Comparison of ENCODE assay signal across 1 cellular context in the genomic region with DNA sequence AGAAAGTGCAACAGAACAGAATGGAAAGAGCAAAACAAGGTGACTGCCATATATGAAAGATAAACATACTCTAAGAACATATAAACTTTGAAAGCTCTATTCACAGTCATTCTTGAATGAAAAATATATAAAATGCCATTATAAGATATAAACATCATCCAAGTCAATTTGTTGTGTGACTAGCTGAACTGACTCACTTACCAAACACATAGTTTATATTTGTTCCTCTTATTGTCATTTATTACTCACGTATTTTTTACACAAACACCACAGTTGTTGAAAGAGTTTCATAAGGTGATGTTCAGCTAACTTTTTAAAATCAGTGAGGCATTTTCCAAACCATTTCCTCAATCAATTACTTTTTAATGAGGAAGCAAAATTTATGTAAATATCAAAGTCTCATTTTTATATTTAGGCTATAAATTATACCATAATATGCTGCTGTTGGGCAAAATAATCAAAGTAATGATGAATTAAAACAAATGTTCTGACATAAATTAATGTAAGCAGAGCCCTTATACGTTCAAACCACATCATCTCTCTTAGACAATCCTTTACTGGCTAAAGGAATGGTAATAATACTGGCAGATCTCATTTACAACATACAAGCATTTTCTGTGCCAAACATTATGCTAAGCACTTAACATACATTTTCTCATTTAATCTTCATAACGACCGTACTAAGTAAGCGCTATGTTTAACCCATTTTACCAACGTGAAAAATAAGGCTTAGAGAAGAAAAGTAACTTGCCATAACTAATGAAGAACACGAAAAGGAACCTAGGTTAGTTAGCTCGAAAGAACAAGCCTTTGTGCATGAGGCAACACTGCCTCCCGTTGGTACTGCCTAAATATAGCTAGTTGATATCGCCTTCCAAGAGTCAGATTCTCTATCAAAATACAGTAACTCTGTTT.
TF ChIP-seq lines count a peak whose summit lies in the region.

No MANE protein-coding gene starts in this region.

TF ChIP-seq in GM12878, 131 proteins besides CTCF, POLR2A, EP300 and RAD21 (continued from another document):
- TF ChIP-seq, protein P1, sequence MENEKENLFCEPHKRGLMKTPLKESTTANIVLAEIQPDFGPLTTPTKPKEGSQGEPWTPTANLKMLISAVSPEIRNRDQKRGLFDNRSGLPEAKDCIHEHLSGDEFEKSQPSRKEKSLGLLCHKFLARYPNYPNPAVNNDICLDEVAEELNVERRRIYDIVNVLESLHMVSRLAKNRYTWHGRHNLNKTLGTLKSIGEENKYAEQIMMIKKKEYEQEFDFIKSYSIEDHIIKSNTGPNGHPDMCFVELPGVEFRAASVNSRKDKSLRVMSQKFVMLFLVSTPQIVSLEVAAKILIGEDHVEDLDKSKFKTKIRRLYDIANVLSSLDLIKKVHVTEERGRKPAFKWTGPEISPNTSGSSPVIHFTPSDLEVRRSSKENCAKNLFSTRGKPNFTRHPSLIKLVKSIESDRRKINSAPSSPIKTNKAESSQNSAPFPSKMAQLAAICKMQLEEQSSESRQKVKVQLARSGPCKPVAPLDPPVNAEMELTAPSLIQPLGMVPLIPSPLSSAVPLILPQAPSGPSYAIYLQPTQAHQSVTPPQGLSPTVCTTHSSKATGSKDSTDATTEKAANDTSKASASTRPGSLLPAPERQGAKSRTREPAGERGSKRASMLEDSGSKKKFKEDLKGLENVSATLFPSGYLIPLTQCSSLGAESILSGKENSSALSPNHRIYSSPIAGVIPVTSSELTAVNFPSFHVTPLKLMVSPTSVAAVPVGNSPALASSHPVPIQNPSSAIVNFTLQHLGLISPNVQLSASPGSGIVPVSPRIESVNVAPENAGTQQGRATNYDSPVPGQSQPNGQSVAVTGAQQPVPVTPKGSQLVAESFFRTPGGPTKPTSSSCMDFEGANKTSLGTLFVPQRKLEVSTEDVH (IDR thresholded peaks at IDR 0.05; ENCODE audit: low read depth, partially characterized antibody) = no peak
- TF ChIP-seq ZNF24 (IDR thresholded peaks at IDR 0.05) = 0 out of 2 replicates have a peak, but pooled peaks have one; percentile 11
- TF ChIP-seq SIN3A (IDR thresholded peaks at IDR 0.05; ENCODE audit: low read depth, low read length) = no peak
- TF ChIP-seq, protein P2, sequence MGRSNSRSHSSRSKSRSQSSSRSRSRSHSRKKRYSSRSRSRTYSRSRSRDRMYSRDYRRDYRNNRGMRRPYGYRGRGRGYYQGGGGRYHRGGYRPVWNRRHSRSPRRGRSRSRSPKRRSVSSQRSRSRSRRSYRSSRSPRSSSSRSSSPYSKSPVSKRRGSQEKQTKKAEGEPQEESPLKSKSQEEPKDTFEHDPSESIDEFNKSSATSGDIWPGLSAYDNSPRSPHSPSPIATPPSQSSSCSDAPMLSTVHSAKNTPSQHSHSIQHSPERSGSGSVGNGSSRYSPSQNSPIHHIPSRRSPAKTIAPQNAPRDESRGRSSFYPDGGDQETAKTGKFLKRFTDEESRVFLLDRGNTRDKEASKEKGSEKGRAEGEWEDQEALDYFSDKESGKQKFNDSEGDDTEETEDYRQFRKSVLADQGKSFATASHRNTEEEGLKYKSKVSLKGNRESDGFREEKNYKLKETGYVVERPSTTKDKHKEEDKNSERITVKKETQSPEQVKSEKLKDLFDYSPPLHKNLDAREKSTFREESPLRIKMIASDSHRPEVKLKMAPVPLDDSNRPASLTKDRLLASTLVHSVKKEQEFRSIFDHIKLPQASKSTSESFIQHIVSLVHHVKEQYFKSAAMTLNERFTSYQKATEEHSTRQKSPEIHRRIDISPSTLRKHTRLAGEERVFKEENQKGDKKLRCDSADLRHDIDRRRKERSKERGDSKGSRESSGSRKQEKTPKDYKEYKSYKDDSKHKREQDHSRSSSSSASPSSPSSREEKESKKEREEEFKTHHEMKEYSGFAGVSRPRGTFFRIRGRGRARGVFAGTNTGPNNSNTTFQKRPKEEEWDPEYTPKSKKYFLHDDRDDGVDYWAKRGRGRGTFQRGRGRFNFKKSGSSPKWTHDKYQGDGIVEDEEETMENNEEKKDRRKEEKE (IDR thresholded peaks at IDR 0.05) = no peak
- TF ChIP-seq, protein P3, sequence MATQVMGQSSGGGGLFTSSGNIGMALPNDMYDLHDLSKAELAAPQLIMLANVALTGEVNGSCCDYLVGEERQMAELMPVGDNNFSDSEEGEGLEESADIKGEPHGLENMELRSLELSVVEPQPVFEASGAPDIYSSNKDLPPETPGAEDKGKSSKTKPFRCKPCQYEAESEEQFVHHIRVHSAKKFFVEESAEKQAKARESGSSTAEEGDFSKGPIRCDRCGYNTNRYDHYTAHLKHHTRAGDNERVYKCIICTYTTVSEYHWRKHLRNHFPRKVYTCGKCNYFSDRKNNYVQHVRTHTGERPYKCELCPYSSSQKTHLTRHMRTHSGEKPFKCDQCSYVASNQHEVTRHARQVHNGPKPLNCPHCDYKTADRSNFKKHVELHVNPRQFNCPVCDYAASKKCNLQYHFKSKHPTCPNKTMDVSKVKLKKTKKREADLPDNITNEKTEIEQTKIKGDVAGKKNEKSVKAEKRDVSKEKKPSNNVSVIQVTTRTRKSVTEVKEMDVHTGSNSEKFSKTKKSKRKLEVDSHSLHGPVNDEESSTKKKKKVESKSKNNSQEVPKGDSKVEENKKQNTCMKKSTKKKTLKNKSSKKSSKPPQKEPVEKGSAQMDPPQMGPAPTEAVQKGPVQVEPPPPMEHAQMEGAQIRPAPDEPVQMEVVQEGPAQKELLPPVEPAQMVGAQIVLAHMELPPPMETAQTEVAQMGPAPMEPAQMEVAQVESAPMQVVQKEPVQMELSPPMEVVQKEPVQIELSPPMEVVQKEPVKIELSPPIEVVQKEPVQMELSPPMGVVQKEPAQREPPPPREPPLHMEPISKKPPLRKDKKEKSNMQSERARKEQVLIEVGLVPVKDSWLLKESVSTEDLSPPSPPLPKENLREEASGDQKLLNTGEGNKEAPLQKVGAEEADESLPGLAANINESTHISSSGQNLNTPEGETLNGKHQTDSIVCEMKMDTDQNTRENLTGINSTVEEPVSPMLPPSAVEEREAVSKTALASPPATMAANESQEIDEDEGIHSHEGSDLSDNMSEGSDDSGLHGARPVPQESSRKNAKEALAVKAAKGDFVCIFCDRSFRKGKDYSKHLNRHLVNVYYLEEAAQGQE (IDR thresholded peaks at IDR 0.05; ENCODE audit: low read depth, low read length) = no peak
- TF ChIP-seq IKZF1 (conservative IDR thresholded peaks at IDR 0.05) = no peak
- peak; percentile 48; the same call in 1 of the 2 replicates for TF ChIP-seq SMC3 (IDR thresholded peaks at IDR 0.05; ENCODE audit: borderline replicate concordance, low read length)
- TF ChIP-seq, protein P4, sequence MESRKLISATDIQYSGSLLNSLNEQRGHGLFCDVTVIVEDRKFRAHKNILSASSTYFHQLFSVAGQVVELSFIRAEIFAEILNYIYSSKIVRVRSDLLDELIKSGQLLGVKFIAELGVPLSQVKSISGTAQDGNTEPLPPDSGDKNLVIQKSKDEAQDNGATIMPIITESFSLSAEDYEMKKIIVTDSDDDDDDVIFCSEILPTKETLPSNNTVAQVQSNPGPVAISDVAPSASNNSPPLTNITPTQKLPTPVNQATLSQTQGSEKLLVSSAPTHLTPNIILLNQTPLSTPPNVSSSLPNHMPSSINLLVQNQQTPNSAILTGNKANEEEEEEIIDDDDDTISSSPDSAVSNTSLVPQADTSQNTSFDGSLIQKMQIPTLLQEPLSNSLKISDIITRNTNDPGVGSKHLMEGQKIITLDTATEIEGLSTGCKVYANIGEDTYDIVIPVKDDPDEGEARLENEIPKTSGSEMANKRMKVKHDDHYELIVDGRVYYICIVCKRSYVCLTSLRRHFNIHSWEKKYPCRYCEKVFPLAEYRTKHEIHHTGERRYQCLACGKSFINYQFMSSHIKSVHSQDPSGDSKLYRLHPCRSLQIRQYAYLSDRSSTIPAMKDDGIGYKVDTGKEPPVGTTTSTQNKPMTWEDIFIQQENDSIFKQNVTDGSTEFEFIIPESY (IDR thresholded peaks at IDR 0.05) = no peak
- TF ChIP-seq KDM1A (IDR thresholded peaks at IDR 0.05; ENCODE audit: borderline replicate concordance) = no peak
- TF ChIP-seq ZBED1 (IDR thresholded peaks at IDR 0.05; ENCODE audit: borderline replicate concordance) = no peak
- no peak for TF ChIP-seq ATF7 (IDR thresholded peaks at IDR 0.05; ENCODE audit: low read depth)
